ENCODE assay signal across 25 cellular contexts in genomic region chr6:165760803-165761185, GRCh38.
DNase-seq lines count a peak whose midpoint lies in the region; TF ChIP-seq lines count a peak whose summit lies in the region.
"Had no signal": no experiment of that assay in that cellular context is flagged by ENCODE, and none has a peak within 500 bp of the region (broad histone marks: within the 10 kb centered on the region; RNA-seq: fewer than 3 reads in every experiment).

No MANE protein-coding gene starts in this region.

- H3K79me2 ChIP-seq in MM.1S (ENCODE audit: low read length): no peaks in the 10 kb centered on the region

- H3F3A ChIP-seq in MM.1S (ENCODE audit: insufficient read depth, low read length): no peaks in the 10 kb centered on the region

- peaks cover 4% of the 10 kb centered on the region for H3K27me3 Mint-ChIP-seq in activated T-helper 1 cell treated with anti-CD3 and anti-CD28 coated beads, Interleukin-12 subunit alpha, Interleukin-12 subunit beta, Interleukin-2, Interleukin-4 antibody, amounts not matched to agents 30 ng/mL and 10 ng/mL and 1 ng/mL, durations not matched to agents 14 hours and 24 hours and 36 hours (ENCODE audit: insufficient read depth)
- H3K27me3 Mint-ChIP-seq: CD4-positive, CD25-positive, alpha-beta regulatory T cell had no signal

- H3K27ac Mint-ChIP-seq in activated T-helper 1 cell treated with anti-CD3 and anti-CD28 coated beads, Interleukin-12 subunit alpha, Interleukin-12 subunit beta, Interleukin-2, Interleukin-4 antibody, amounts not matched to agents 30 ng/mL and 10 ng/mL and 1 ng/mL, durations not matched to agents 14 hours and 24 hours and 36 hours: no peak overlapping the region
- H3K27ac Mint-ChIP-seq: CD14-positive monocyte; CD4-positive, alpha-beta memory T cell; CD4-positive, CD25-positive, alpha-beta regulatory T cell; CD8-positive, alpha-beta memory T cell had no signal

- H3K9me2 ChIP-seq in MM.1S (replicated peaks; ENCODE audit: insufficient read depth, low read length): no peaks in the 10 kb centered on the region

- TF ChIP-seq CTCF in MM.1S (IDR thresholded peaks at IDR 0.05; ENCODE audit: low read length): no peak

- peak overlapping the region; percentile 24; the same call in 1 of the 2 replicates for H3K4me2 ChIP-seq in MM.1S (ENCODE audit: low read depth, low read length)
- H3K4me2 ChIP-seq: BLaER1 had no signal

- H4K20me1 ChIP-seq in MM.1S (ENCODE audit: insufficient read depth, low read length): no peaks in the 10 kb centered on the region
- H4K20me1 ChIP-seq: BLaER1 had no signal

- no peak overlapping the region for H3K4me3 ChIP-seq in MM.1S (ENCODE audit: low read length)
- H3K4me3 ChIP-seq: BLaER1, GM12878 had no signal

- no peak overlapping the region for H3K4me3 Mint-ChIP-seq in activated T-helper 1 cell treated with anti-CD3 and anti-CD28 coated beads, Interleukin-12 subunit alpha, Interleukin-12 subunit beta, Interleukin-2, Interleukin-4 antibody, amounts not matched to agents 30 ng/mL and 10 ng/mL and 1 ng/mL, durations not matched to agents 14 hours and 24 hours and 36 hours
- H3K4me3 Mint-ChIP-seq: CD14-positive monocyte; CD4-positive, alpha-beta memory T cell; CD4-positive, CD25-positive, alpha-beta regulatory T cell; CD8-positive, alpha-beta memory T cell had no signal

- H3K9me3 ChIP-seq in MM.1S (replicated peaks; ENCODE audit: insufficient read depth, low read length): no peaks in the 10 kb centered on the region
- H3K9me3 ChIP-seq: BE2C, BLaER1 had no signal

- no peaks in the 10 kb centered on the region for H3K9me3 Mint-ChIP-seq in activated T-helper 1 cell treated with anti-CD3 and anti-CD28 coated beads, Interleukin-12 subunit alpha, Interleukin-12 subunit beta, Interleukin-2, Interleukin-4 antibody, amounts not matched to agents 30 ng/mL and 10 ng/mL and 1 ng/mL, durations not matched to agents 14 hours and 24 hours and 36 hours

- H3K4me1 ChIP-seq in MM.1S (ENCODE audit: low read length): no peaks in the 10 kb centered on the region
- H3K4me1 ChIP-seq: BE2C, BLaER1 had no signal

- no peak overlapping the region for H2AFZ ChIP-seq in MM.1S (ENCODE audit: low read length)

- no peaks in the 10 kb centered on the region for H3K4me1 Mint-ChIP-seq in activated T-helper 1 cell treated with anti-CD3 and anti-CD28 coated beads, Interleukin-12 subunit alpha, Interleukin-12 subunit beta, Interleukin-2, Interleukin-4 antibody, amounts not matched to agents 30 ng/mL and 10 ng/mL and 1 ng/mL, durations not matched to agents 14 hours and 24 hours and 36 hours (ENCODE audit: low read depth)
- H3K4me1 Mint-ChIP-seq: CD14-positive monocyte; CD4-positive, alpha-beta memory T cell; CD4-positive, CD25-positive, alpha-beta regulatory T cell; CD8-positive, alpha-beta memory T cell had no signal

- no peaks in the 10 kb centered on the region for H3K36me3 ChIP-seq in MM.1S (replicated peaks; ENCODE audit: insufficient read depth, low read length)
- H3K36me3 ChIP-seq: BE2C, BLaER1 had no signal

- intact Hi-C loops in activated T-helper 1 cell treated with anti-CD3 and anti-CD28 coated beads, Interleukin-12 subunit alpha, Interleukin-12 subunit beta, Interleukin-2, Interleukin-4 antibody, amounts not matched to agents 30 ng/mL and 10 ng/mL and 1 ng/mL, durations not matched to agents 14 hours and 24 hours and 36 hours (cut with micrococcal nuclease): no loop called here

- H3K27ac ChIP-seq in MM.1S (ENCODE audit: low read length): no peak overlapping the region
- H3K27ac ChIP-seq: BLaER1 had no signal

- no peak overlapping the region for H3K9ac ChIP-seq in MM.1S (ENCODE audit: low read length)
- H3K9ac ChIP-seq: BLaER1 had no signal

- H3K36me3 Mint-ChIP-seq in activated T-helper 1 cell treated with anti-CD3 and anti-CD28 coated beads, Interleukin-12 subunit alpha, Interleukin-12 subunit beta, Interleukin-2, Interleukin-4 antibody, amounts not matched to agents 30 ng/mL and 10 ng/mL and 1 ng/mL, durations not matched to agents 14 hours and 24 hours and 36 hours (ENCODE audit: low read depth): no peaks in the 10 kb centered on the region
- H3K36me3 Mint-ChIP-seq: CD14-positive monocyte; CD4-positive, alpha-beta memory T cell; CD4-positive, CD25-positive, alpha-beta regulatory T cell; CD8-positive, alpha-beta memory T cell had no signal

- no peaks in the 10 kb centered on the region for H3K27me3 ChIP-seq in MM.1S (replicated peaks; ENCODE audit: insufficient read depth, low read length)
- H3K27me3 ChIP-seq: BE2C, BLaER1 had no signal

- DNase-seq in NCI-H510A treated with DMSO at 0.1 percent for 48 hours (lab: John Stamatoyannopoulos, UW) (peak; percentile 7), NCI-H510A (lab: John Stamatoyannopoulos, UW) (no peak), DMS53 (lab: John Stamatoyannopoulos, UW) (peak; percentile 72), DMS53 treated with DMSO at 0.1 percent for 48 hours (lab: John Stamatoyannopoulos, UW; ENCODE audit: unreplicated experiment) (peak; percentile 16), MM.1S (peak; percentile 7), amygdala (lab: John Stamatoyannopoulos, UW) (no peak)
- no peak for DNase-seq in activated effector memory CD4-positive, alpha-beta T cell treated with Interleukin-2 at 50 U/mL for 16 hours
- DNase-seq in activated T-helper 1 cell treated with anti-CD3 and anti-CD28 coated beads, Interleukin-12 subunit alpha, Interleukin-12 subunit beta, Interleukin-2, Interleukin-4 antibody, amounts not matched to agents 30 ng/mL and 10 ng/mL and 1 ng/mL, durations not matched to agents 14 hours and 24 hours and 36 hours (ENCODE audit: low spot score): no peak
- DNase-seq: 8988T; ACHN; BE2C; C1 segment of cervical spinal cord; CD4-positive, alpha-beta memory T cell; CD4-positive, CD25-positive, alpha-beta regulatory T cell; CD8-positive, alpha-beta memory T cell; COR-L47; DMS 273 treated with DMSO at 0.1 percent for 48 hours; DMS153; DMS79; DND-41; EL; GDM1 had no signal

Comparison
In these comparisons a context has a peak if more than half of its experiments do, and no peak if none do; other contexts are left out.
1. DNase-seq: peak in NCI-H510A treated with DMSO at 0.1 percent for 48 hours (single experiment), DMS53 (single experiment), DMS53 treated with DMSO at 0.1 percent for 48 hours (single experiment) and MM.1S (single experiment); none in NCI-H510A (single experiment), activated effector memory CD4-positive, alpha-beta T cell treated with Interleukin-2 at 50 U/mL for 16 hours (single experiment), activated T-helper 1 cell treated with anti-CD3 and anti-CD28 coated beads, Interleukin-12 subunit alpha, Interleukin-12 subunit beta, Interleukin-2, Interleukin-4 antibody, amounts not matched to agents 30 ng/mL and 10 ng/mL and 1 ng/mL, durations not matched to agents 14 hours and 24 hours and 36 hours (single experiment) and amygdala (0 of 56).